15 cellular contexts compared by ENCODE assay signal in genomic region chr4:172758586-172759340, GRCh38.
A peak's percentile ranks its signal among the peaks of the same experiment; 100 is the strongest.
DNase-seq lines count a peak whose midpoint lies in the region; ATAC-seq and TF ChIP-seq lines count a peak whose summit lies in the region.
"Had no signal": no experiment of that assay in that cellular context is flagged by ENCODE, and none has a peak within 500 bp of the region (broad histone marks: within the 10 kb centered on the region; RNA-seq: fewer than 3 reads in every experiment).

No MANE protein-coding gene starts in this region.

- H3K27me3 ChIP-seq in breast epithelium: no peaks in the 10 kb centered on the region
- no peaks in the 10 kb centered on the region for H3K27me3 ChIP-seq in PC-3 (ENCODE audit: low read length)
- no peaks in the 10 kb centered on the region for H3K27me3 ChIP-seq in neural progenitor cell
- H3K27me3 ChIP-seq in heart right ventricle: no peaks in the 10 kb centered on the region

- H3K9ac ChIP-seq in PC-3 (ENCODE audit: low read length) (no peak overlapping the region), neural progenitor cell (no peak overlapping the region)

- H3K4me3 ChIP-seq in breast epithelium: no peak overlapping the region
- H3K4me3 ChIP-seq in PC-3 (ENCODE audit: low read length): no peak overlapping the region
- no peak overlapping the region for H3K4me3 ChIP-seq in neural progenitor cell
- no peak overlapping the region for H3K4me3 ChIP-seq in heart right ventricle

- H3K4me3 Mint-ChIP-seq in MCF 10A (ENCODE audit: unreplicated experiment) (no peak overlapping the region), neural progenitor cell (no peak overlapping the region), endothelial cell (ENCODE audit: unreplicated experiment) (no peak overlapping the region)
- H3K4me3 Mint-ChIP-seq: activated CD4-positive, alpha-beta memory T cell treated with anti-CD3 and anti-CD28 coated beads, Interleukin-2, amount 10 ng/mL, durations not matched to agents 7 days and 5 days; activated naive CD8-positive, alpha-beta T cell; T-helper 1 cell treated with Interleukin-12 subunit alpha and Interleukin-12 subunit beta and Interleukin-4 antibody, amounts not matched to agents 30 μg/mL and 1 μg/mL, for 36 hours had no signal

- H3F3A ChIP-seq in PC-3 (ENCODE audit: low read length, unreplicated experiment) (no peaks in the 10 kb centered on the region), neural progenitor cell (ENCODE audit: low read depth) (no peaks in the 10 kb centered on the region)

- H3K4me2 ChIP-seq in PC-3 (ENCODE audit: low read length) (peak overlapping the region; percentile 12), neural progenitor cell (no peak overlapping the region)

- H3K9me3 Mint-ChIP-seq in MCF 10A (ENCODE audit: unreplicated experiment): no peaks in the 10 kb centered on the region
- H3K9me3 Mint-ChIP-seq in neural progenitor cell: peaks cover 3% of the 10 kb centered on the region
- H3K9me3 Mint-ChIP-seq in endothelial cell (ENCODE audit: unreplicated experiment): no peaks in the 10 kb centered on the region
- H3K9me3 Mint-ChIP-seq: T-helper 1 cell treated with Interleukin-12 subunit alpha and Interleukin-12 subunit beta and Interleukin-4 antibody, amounts not matched to agents 30 μg/mL and 1 μg/mL, for 36 hours had no signal

- peak; percentile 99 for ATAC-seq in PC-3
- no peak for ATAC-seq in heart right ventricle
- ATAC-seq: sciatic nerve had no signal

- no peak for TF ChIP-seq CTCF in MCF 10A (IDR thresholded peaks at IDR 0.05; ENCODE audit: unreplicated experiment)
- no peak for TF ChIP-seq CTCF in breast epithelium (IDR thresholded peaks at IDR 0.05)
- TF ChIP-seq CTCF in PC-3 (conservative IDR thresholded peaks at IDR 0.05; ENCODE audit: low read depth, low read length): no peak
- TF ChIP-seq CTCF in neural progenitor cell (IDR thresholded peaks at IDR 0.05): no peak
- TF ChIP-seq CTCF in heart right ventricle (IDR thresholded peaks at IDR 0.05): no peak
- TF ChIP-seq CTCF in endothelial cell (IDR thresholded peaks at IDR 0.05; ENCODE audit: unreplicated experiment): no peak

- H3K4me1 Mint-ChIP-seq in MCF 10A (ENCODE audit: insufficient read depth, unreplicated experiment): no peaks in the 10 kb centered on the region
- no peaks in the 10 kb centered on the region for H3K4me1 Mint-ChIP-seq in neural progenitor cell
- H3K4me1 Mint-ChIP-seq in endothelial cell (ENCODE audit: unreplicated experiment): no peaks in the 10 kb centered on the region
- H3K4me1 Mint-ChIP-seq: activated CD4-positive, alpha-beta memory T cell treated with anti-CD3 and anti-CD28 coated beads, Interleukin-2, amount 10 ng/mL, durations not matched to agents 7 days and 5 days had no signal

- H4K20me1 ChIP-seq in PC-3 (ENCODE audit: low read length) (no peaks in the 10 kb centered on the region), neural progenitor cell (ENCODE audit: low read depth) (no peaks in the 10 kb centered on the region)

- H3K36me3 Mint-ChIP-seq in MCF 10A (ENCODE audit: insufficient read depth, unreplicated experiment): no peaks in the 10 kb centered on the region
- no peaks in the 10 kb centered on the region for H3K36me3 Mint-ChIP-seq in neural progenitor cell
- H3K36me3 Mint-ChIP-seq in endothelial cell (ENCODE audit: low read depth, unreplicated experiment): no peaks in the 10 kb centered on the region
- H3K36me3 Mint-ChIP-seq: activated naive CD8-positive, alpha-beta T cell had no signal

- POLR2A ChIA-PET in MCF 10A (lab: Yijun Ruan, JAX): interaction anchor here (0.6 to 1.3 kb wide), 3 partner anchors 10 to 941 kb away, joined by 3 to 4 read pairs (median 3); no protein-coding TSS in a partner anchor
- POLR2A ChIA-PET in PC-3 (lab: Charles Lee; ENCODE audit: unreplicated experiment): no interaction called here

- no peak for TF ChIP-seq POLR2A in breast epithelium (IDR thresholded peaks at IDR 0.05)

- BruUV-seq in MCF 10A (replicated peaks; lab: Mats Ljungman, UMichigan) (no TSS peak), PC-3 (replicated peaks; lab: Mats Ljungman, UMichigan) (no TSS peak)

- H3K27me3 Mint-ChIP-seq in MCF 10A (ENCODE audit: insufficient read depth, unreplicated experiment) (peaks cover 35% of the 10 kb centered on the region), neural progenitor cell (ENCODE audit: insufficient read depth, low read depth) (no peaks in the 10 kb centered on the region), endothelial cell (ENCODE audit: unreplicated experiment) (peaks cover 2% of the 10 kb centered on the region)
- H3K27me3 Mint-ChIP-seq: activated CD4-positive, alpha-beta memory T cell treated with anti-CD3 and anti-CD28 coated beads, Interleukin-2, amount 10 ng/mL, durations not matched to agents 7 days and 5 days; activated naive CD8-positive, alpha-beta T cell had no signal

- no peaks in the 10 kb centered on the region for H3K4me1 ChIP-seq in breast epithelium
- peaks cover 14% of the 10 kb centered on the region for H3K4me1 ChIP-seq in PC-3 (ENCODE audit: insufficient read depth, low read length)
- H3K4me1 ChIP-seq in neural progenitor cell: no peaks in the 10 kb centered on the region
- H3K4me1 ChIP-seq in heart right ventricle: no peaks in the 10 kb centered on the region

- no peak overlapping the region for H2AFZ ChIP-seq in PC-3 (ENCODE audit: low read length)
- no peak overlapping the region for H2AFZ ChIP-seq in neural progenitor cell (replicated peaks)

- DNase-seq in MCF 10A (ENCODE audit: unreplicated experiment) (peak; percentile 40), breast epithelium (ENCODE audit: low spot score in 2 of 2) (no peak), PC-3 (peak; percentile 83), fibroblast of gingiva (ENCODE audit: low read depth) (peak; percentile 44), neural progenitor cell (ENCODE audit: low spot score) (no peak), OCI-M1 (lab: John Stamatoyannopoulos, UW) (no peak), heart right ventricle (no peak), endothelial cell (ENCODE audit: low spot score) (no peak)
- DNase-seq: 8988T; activated CD4-positive, alpha-beta memory T cell treated with anti-CD3 and anti-CD28 coated beads, Interleukin-2, amount 10 ng/mL, durations not matched to agents 7 days and 5 days; effector CD4-positive, alpha-beta T cell; NCI-H526 had no signal

- CTCF ChIA-PET in MCF 10A (lab: Yijun Ruan, JAX) (interaction anchor here (0.6 kb wide), 1 partner anchor 592 kb away, joined by 3 read pairs; no protein-coding TSS in a partner anchor), PC-3 (lab: Charles Lee) (no interaction called here)

- intact Hi-C loops in MCF 10A (cut with micrococcal nuclease) (no loop called here), breast epithelium (cut with DNase I; ENCODE audit: low total_unique reads) (no loop called here), PC-3 (cut with micrococcal nuclease) (no loop called here), heart right ventricle (cut with DNase I) (no loop called here)

- no peaks in the 10 kb centered on the region for H3K9me2 ChIP-seq in PC-3 (replicated peaks; ENCODE audit: low read length)

- 55 to 57% methylated on average over 2 of the region's 2 CpGs for WGBS in heart right ventricle, 2 donors

- H3K9me3 ChIP-seq in breast epithelium (no peaks in the 10 kb centered on the region), PC-3 (ENCODE audit: low read length) (no peaks in the 10 kb centered on the region), neural progenitor cell (ENCODE audit: low read depth) (no peaks in the 10 kb centered on the region), heart right ventricle (no peaks in the 10 kb centered on the region)

- H3K79me2 ChIP-seq in PC-3 (ENCODE audit: low read length) (no peaks in the 10 kb centered on the region), neural progenitor cell (ENCODE audit: low read depth) (no peaks in the 10 kb centered on the region)

- H3K27ac Mint-ChIP-seq in MCF 10A (ENCODE audit: low read depth, unreplicated experiment) (no peak overlapping the region), neural progenitor cell (no peak overlapping the region), endothelial cell (ENCODE audit: unreplicated experiment) (no peak overlapping the region)
- H3K27ac Mint-ChIP-seq: activated CD4-positive, alpha-beta memory T cell treated with anti-CD3 and anti-CD28 coated beads, Interleukin-2, amount 10 ng/mL, durations not matched to agents 7 days and 5 days; activated naive CD8-positive, alpha-beta T cell; T-helper 1 cell treated with Interleukin-12 subunit alpha and Interleukin-12 subunit beta and Interleukin-4 antibody, amounts not matched to agents 30 μg/mL and 1 μg/mL, for 36 hours had no signal

- no peak overlapping the region for H3K27ac ChIP-seq in breast epithelium
- H3K27ac ChIP-seq in PC-3 (ENCODE audit: low read length): peak overlapping the region; percentile 56
- no peak overlapping the region for H3K27ac ChIP-seq in neural progenitor cell
- no peak overlapping the region for H3K27ac ChIP-seq in heart right ventricle

- no peaks in the 10 kb centered on the region for H3K36me3 ChIP-seq in breast epithelium
- no peaks in the 10 kb centered on the region for H3K36me3 ChIP-seq in PC-3 (ENCODE audit: low read depth, low read length)
- no peaks in the 10 kb centered on the region for H3K36me3 ChIP-seq in neural progenitor cell
- no peaks in the 10 kb centered on the region for H3K36me3 ChIP-seq in heart right ventricle

Comparison
In these comparisons a context has a peak if more than half of its experiments do, and no peak if none do; other contexts are left out.
1. DNase-seq: peak in MCF 10A (single experiment), PC-3 (single experiment) and fibroblast of gingiva (single experiment); none in breast epithelium (0 of 2), neural progenitor cell (single experiment), OCI-M1 (single experiment), heart right ventricle (0 of 2) and endothelial cell (single experiment).